Comparison of ENCODE assay signal across 1 cellular context in the genomic region with DNA sequence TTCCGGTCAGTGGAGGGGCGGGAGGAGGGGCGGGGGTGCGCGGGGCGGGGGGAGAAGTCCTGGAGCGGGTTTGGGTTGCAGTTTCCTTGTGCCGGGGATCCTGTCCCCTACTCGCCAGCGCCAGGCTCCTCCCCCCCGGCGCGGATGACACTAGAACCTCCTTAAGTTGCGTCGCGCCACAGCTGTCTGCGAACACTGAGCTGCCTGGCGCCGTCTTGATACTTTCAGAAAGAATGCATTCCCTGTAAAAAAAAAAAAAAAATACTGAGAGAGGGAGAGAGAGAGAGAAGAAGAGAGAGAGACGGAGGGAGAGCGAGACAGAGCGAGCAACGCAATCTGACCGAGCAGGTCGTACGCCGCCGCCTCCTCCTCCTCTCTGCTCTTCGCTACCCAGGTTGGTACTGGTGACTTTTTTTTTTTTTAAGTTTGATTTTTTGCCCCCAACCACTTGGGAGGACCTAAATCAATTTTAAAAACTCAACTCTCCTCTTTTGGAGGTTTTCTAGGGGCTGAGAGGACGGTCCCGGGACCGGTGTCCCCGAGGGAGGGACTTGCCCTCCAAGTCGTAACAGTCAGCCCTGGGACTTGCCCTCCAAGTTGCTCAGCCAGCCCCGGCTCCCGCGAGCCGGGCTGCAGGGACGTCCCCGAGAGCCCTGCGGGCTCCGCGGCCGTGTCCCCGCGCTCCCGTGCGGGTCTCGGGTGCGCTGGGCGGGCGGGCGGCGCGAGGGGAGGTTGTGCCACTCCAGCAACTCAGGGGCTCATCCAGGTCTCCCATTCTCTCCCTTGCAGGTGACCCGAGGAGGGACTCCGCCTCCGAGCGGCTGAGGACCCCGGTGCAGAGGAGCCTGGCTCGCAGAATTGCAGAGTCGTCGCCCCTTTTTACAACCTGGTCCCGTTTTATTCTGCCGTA.
TF ChIP-seq lines count a peak whose summit lies in the region.

A gene (plus strand): TSS at position 191 of the 910 bp plus-strand sequence. CDS start 968 bp downstream, outside the sequence.

TF ChIP-seq in SK-N-SH, 30 proteins besides CTCF, POLR2A, EP300 and RAD21 (continued from another document):
- TF ChIP-seq TAF1 (IDR thresholded peaks at IDR 0.05; ENCODE audit: borderline replicate concordance, low read depth, low read length) (peak; percentile 86; the same call in 1 of the 2 replicates), SIN3A (IDR thresholded peaks at IDR 0.05; ENCODE audit: borderline replicate concordance, low read depth, low read length) (peak; percentile 86), TCF12 (IDR thresholded peaks at IDR 0.05) (peak; percentile 45), MXI1 (IDR thresholded peaks at IDR 0.05; ENCODE audit: low read depth, low read length) (peak; percentile 61; the same call in 1 of the 2 replicates), YY1 (IDR thresholded peaks at IDR 0.05; ENCODE audit: low read depth) (no peak)
- TF ChIP-seq, protein P1, sequence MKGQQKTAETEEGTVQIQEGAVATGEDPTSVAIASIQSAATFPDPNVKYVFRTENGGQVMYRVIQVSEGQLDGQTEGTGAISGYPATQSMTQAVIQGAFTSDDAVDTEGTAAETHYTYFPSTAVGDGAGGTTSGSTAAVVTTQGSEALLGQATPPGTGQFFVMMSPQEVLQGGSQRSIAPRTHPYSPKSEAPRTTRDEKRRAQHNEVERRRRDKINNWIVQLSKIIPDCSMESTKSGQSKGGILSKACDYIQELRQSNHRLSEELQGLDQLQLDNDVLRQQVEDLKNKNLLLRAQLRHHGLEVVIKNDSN (IDR thresholded peaks at IDR 0.05; ENCODE audit: borderline replicate concordance, low read depth), result no peak
